8 cellular contexts compared by ENCODE assay signal in the genomic region with DNA sequence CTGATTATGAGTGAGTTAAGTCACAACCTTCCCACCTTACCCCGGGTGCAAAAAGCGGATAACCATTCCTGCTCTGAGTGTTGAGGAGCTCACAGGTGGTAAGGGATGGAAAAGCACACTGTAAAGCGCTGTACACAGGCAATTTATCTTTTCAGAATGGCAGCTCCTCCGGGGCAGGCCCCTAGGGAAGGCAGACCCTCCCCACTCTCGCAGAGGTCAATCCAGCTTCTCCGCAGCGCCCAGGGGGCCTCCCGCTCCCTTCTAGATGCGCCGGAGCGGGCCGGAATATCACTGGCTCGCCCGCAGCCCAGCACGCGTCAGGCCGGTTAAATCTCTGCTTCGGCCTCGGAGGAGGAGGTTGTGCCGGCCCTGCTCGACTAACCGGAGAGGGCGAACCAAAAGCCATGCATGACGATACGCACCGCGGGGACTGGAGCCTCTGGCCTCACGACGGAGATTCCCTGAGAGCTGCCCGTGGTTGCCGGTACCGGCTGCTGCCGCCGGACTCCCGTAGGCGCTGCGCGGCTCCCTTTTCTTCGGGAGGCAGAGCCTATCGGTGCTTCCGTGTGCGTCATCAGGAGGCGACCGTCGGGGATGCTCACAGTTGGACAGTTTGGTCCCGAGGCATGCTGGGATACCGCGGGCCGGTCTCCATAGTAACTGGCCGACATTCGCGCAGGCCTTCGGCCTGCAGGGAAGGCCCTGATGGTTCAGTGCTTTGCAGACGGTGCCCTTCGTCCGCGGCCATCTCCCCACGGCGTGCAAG. TPM values are rescaled to one million over a fixed set of nuclear protein-coding genes. Genes with fewer than 3 reads are reported as not detected.
A peak's percentile ranks its signal among the peaks of the same experiment; 100 is the strongest.
DNase-seq lines count a peak whose midpoint lies in the region; ATAC-seq, FAIRE-seq and TF ChIP-seq lines count a peak whose summit lies in the region.

A gene with protein sequence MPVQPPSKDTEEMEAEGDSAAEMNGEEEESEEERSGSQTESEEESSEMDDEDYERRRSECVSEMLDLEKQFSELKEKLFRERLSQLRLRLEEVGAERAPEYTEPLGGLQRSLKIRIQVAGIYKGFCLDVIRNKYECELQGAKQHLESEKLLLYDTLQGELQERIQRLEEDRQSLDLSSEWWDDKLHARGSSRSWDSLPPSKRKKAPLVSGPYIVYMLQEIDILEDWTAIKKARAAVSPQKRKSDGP (minus strand): TSS at position 555 of the 766 bp plus-strand sequence. CDS start 2,870 bp downstream, outside the sequence.

- H3K27me3 Mint-ChIP-seq in IgD-negative memory B cell: no peaks in the 10 kb centered on the region

- no peaks in the 10 kb centered on the region for H3K9me3 Mint-ChIP-seq in IgD-negative memory B cell

- no peak for FAIRE-seq in D721Med (lab: Jason Lieb, UNC)

- no peaks in the 10 kb centered on the region for H3K27me3 ChIP-seq in mononuclear cell (ENCODE audit: insufficient read depth, low read length)

- H3K4me3 ChIP-seq in epithelial cell of esophagus (ENCODE audit: low read length): peak within 1 kb of the TSS; percentile 91
- H3K4me3 ChIP-seq in mononuclear cell (ENCODE audit: low read length): peak within 1 kb of the TSS; percentile 87

- H3K4me1 Mint-ChIP-seq in IgD-negative memory B cell: peaks cover 20 to 36% (median 33%) of the 10 kb centered on the region in 3 donors

- no peaks in the 10 kb centered on the region for H3K9me3 ChIP-seq in mononuclear cell (ENCODE audit: low read depth, low read length)

- peaks cover 46% of the 10 kb centered on the region for H3K4me1 ChIP-seq in mononuclear cell (ENCODE audit: insufficient read depth, low read length)

- ATAC-seq in GM21526 (IDR thresholded peaks at IDR 0.05; ENCODE audit: low FRiP score, unreplicated experiment): peak; percentile 58

- H3K4me3 Mint-ChIP-seq in IgD-negative memory B cell: peak within 1 kb of the TSS; percentile 95 to 99 (median 98)

- H3K36me3 Mint-ChIP-seq in IgD-negative memory B cell: no peaks in the 10 kb centered on the region

- TF ChIP-seq CTCF in D721Med (IDR thresholded peaks at IDR 0.05; ENCODE audit: insufficient read depth, missing control alignments) (no peak), epithelial cell of esophagus (IDR thresholded peaks at IDR 0.05; ENCODE audit: insufficient read depth, low read depth, low read length, missing control alignments) (peak; percentile 19)

- DNase-seq in D721Med (ENCODE audit: insufficient read length, low spot score) (peak; percentile 97), OCI-M1 (lab: John Stamatoyannopoulos, UW) (peak; percentile 97), activated T-cell treated with anti-CD3 and anti-CD28 coated beads for 24 hours (ENCODE audit: low read depth) (peak; percentile 93), epithelial cell of esophagus (ENCODE audit: low read depth) (peak; percentile 98)
- peak; percentile 93 to 96 for DNase-seq in stimulated activated CD8-positive, alpha-beta memory T cell treated with anti-CD3 and anti-CD28 coated beads, Interleukin-2, amount 100 ng/mL, for 48 hours (ENCODE audit: low read depth in 2 of 2)

- peak within 1 kb of the TSS; percentile 98 to 100 (median 98) for H3K27ac Mint-ChIP-seq in IgD-negative memory B cell

RNA-seq across cellular contexts. Expression of the gene that starts here (rescaled TPM):
- 80.6 TPM for polyA plus RNA-seq in IgD-negative memory B cell
- total RNA-seq in mononuclear cell: 51.7 TPM

Comparison
In these comparisons a context has a peak if more than half of its experiments do, and no peak if none do; other contexts are left out.
1. Peak in every context shown above with its lines: DNase-seq, ATAC-seq and H3K4me3 ChIP-seq.